ENCODE assay signal across 10 cellular contexts in the genomic region with DNA sequence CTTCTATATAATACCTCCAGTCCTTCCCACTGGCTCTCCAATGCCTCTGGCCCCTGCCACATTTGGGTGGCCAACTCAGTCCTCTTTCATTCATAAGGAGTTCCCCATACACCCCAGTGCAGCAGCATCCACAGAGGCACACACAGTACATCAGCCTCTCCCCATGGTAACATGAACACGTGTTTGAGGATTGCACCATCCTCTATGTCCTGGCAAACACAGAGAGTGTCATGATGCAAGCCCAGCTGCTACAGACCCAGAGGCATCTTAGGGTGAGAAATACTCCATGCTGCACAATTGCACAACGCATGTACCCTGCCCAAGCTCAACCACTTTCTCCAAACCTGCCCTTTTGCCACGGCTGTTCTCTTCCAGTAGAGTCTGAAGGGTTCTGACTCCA. TPM values are rescaled to one million over a fixed set of nuclear protein-coding genes. Genes with fewer than 3 reads are reported as not detected.
DNase-seq lines count a peak whose midpoint lies in the region; ATAC-seq and TF ChIP-seq lines count a peak whose summit lies in the region.
"Had no signal": no experiment of that assay in that cellular context is flagged by ENCODE, and none has a peak within 500 bp of the region (broad histone marks: within the 10 kb centered on the region; RNA-seq: fewer than 3 reads in every experiment).

No MANE protein-coding gene starts in this region.

- no peaks in the 10 kb centered on the region for H4K20me1 ChIP-seq in GM23248 (ENCODE audit: insufficient read depth)

- H3F3A ChIP-seq in GM23248 (ENCODE audit: insufficient read depth): peaks cover 20% of the 10 kb centered on the region

- in situ Hi-C loops in GM23248 (cut with MboI): no loop called here

- peaks cover 17% of the 10 kb centered on the region for H3K4me1 ChIP-seq in GM23248 (ENCODE audit: insufficient read depth)
- H3K4me1 ChIP-seq in RWPE2 (ENCODE audit: insufficient read depth, poor library complexity, severe bottlenecking): peaks cover 11% of the 10 kb centered on the region

- ATAC-seq in RWPE2 (ENCODE audit: low read depth): peak; percentile 78
- ATAC-seq in GM21367 (IDR thresholded peaks at IDR 0.05; ENCODE audit: unreplicated experiment): no peak
- no peak for ATAC-seq in GM19463 (IDR thresholded peaks at IDR 0.05; ENCODE audit: unreplicated experiment)

- WGBS in GM23248 (ENCODE audit: low coverage in 1 of 2, low lambda C conversion rate in 2 of 2, missing lambda C conversion rate in 2 of 2), 2 experiments: 6 to 11% methylated on average over 3 of the region's 3 CpGs

- no peak overlapping the region for H2AFZ ChIP-seq in GM23248

- H3K27me3 ChIP-seq in GM23248 (replicated peaks; ENCODE audit: insufficient read depth) (no peaks in the 10 kb centered on the region), RWPE2 (ENCODE audit: insufficient read depth, poor library complexity, severe bottlenecking) (no peaks in the 10 kb centered on the region)

- H3K36me3 ChIP-seq in GM23248 (ENCODE audit: low read depth) (no peaks in the 10 kb centered on the region), RWPE2 (ENCODE audit: low read depth) (no peaks in the 10 kb centered on the region)

- no peak overlapping the region for H3K4me3 ChIP-seq in GM23248
- no peak overlapping the region for H3K4me3 ChIP-seq in RWPE2 (ENCODE audit: severe bottlenecking)
- H3K4me3 ChIP-seq in fibroblast of villous mesenchyme (ENCODE audit: low read depth, low read length): no peak overlapping the region

- peak overlapping the region; percentile 30; the same call in 1 of the 2 replicates for H3K9ac ChIP-seq in GM23248

- no peaks in the 10 kb centered on the region for H3K79me2 ChIP-seq in GM23248 (ENCODE audit: insufficient read depth)

- H3K9me3 ChIP-seq in GM23248 (ENCODE audit: low read depth) (no peaks in the 10 kb centered on the region), RWPE2 (ENCODE audit: severe bottlenecking) (no peaks in the 10 kb centered on the region)

- peak; percentile 96 for DNase-seq in GM23248
- no peak for DNase-seq in RWPE2 (ENCODE audit: low spot score)
- DNase-seq in fibroblast of villous mesenchyme (ENCODE audit: low read depth): peak; percentile 99
- DNase-seq in renal cortical epithelial cell (ENCODE audit: low read depth): peak; percentile 80
- DNase-seq in stimulated activated CD4-positive, alpha-beta T cell treated with anti-CD3 and anti-CD28 coated beads, Interleukin-15, amount 100 ng/mL, for 24 hours: no peak
- no peak for DNase-seq in GOT3 (lab: John Stamatoyannopoulos, UW)
- DNase-seq: activated CD4-positive, CD25-positive, alpha-beta regulatory T cell treated with anti-CD3 and anti-CD28 coated beads, Interleukin-2, amount 50 U/mL, for 72 hours; NCI-H1930 had no signal

- H3K27ac ChIP-seq in GM23248: peak overlapping the region; percentile 43
- peak overlapping the region; percentile 66 for H3K27ac ChIP-seq in RWPE2 (ENCODE audit: poor library complexity, severe bottlenecking)

- peak overlapping the region; percentile 21 for H3K4me2 ChIP-seq in GM23248 (ENCODE audit: unreplicated experiment)

- H3K9me2 ChIP-seq in GM23248 (ENCODE audit: insufficient read depth): no peaks in the 10 kb centered on the region

- TF ChIP-seq CTCF in RWPE2 (IDR thresholded peaks at IDR 0.05; ENCODE audit: poor library complexity, severe bottlenecking) (no peak), fibroblast of villous mesenchyme (IDR thresholded peaks at IDR 0.05; ENCODE audit: insufficient read depth, low read depth, low read length) (no peak)

RNA-seq across cellular contexts. Expression of a gene that starts 11.5 kb away (rescaled TPM):
- total RNA-seq in GM23248 (2014; rRNA removed; shearing (Covaris generic)): 117 TPM in 2 replicates
- 37.9 and 39.8 TPM in 2 replicates for polyA plus RNA-seq in GM23248 (2016; fragmentation: Nextera tagmentation; extraction: Ambion mirVana)
- total RNA-seq in fibroblast of villous mesenchyme (644 and 754 TPM in 2 replicates), renal cortical epithelial cell (8.9 and 229 TPM in 2 replicates)

RNA-seq across cellular contexts. Expression of a gene that starts 50.6 kb away (rescaled TPM):
- 24.0 and 40.1 TPM in 2 replicates for total RNA-seq in GM23248 (2014; rRNA removed; shearing (Covaris generic))
- polyA plus RNA-seq in GM23248 (2016; fragmentation: Nextera tagmentation; extraction: Ambion mirVana): 5.6 and 12.6 TPM in 2 replicates
- total RNA-seq in fibroblast of villous mesenchyme (15.5 and 18.4 TPM in 2 replicates), renal cortical epithelial cell (42.6 and 151 TPM in 2 replicates)

Comparison
In these comparisons a context has a peak if more than half of its experiments do, and no peak if none do; other contexts are left out.
1. DNase-seq: peak in GM23248 (single experiment), fibroblast of villous mesenchyme (single experiment) and renal cortical epithelial cell (single experiment); none in RWPE2 (single experiment), stimulated activated CD4-positive, alpha-beta T cell treated with anti-CD3 and anti-CD28 coated beads, Interleukin-15, amount 100 ng/mL, for 24 hours (single experiment) and GOT3 (single experiment).